30 cellular contexts compared by ENCODE assay signal in genomic region chr11:126378763-126379162, GRCh38. TPM values are rescaled to one million over a fixed set of nuclear protein-coding genes. Genes with fewer than 3 reads are reported as not detected.
DNase-seq lines count a peak whose midpoint lies in the region; ATAC-seq and TF ChIP-seq lines count a peak whose summit lies in the region.
"Had no signal": no experiment of that assay in that cellular context is flagged by ENCODE, and none has a peak within 500 bp of the region (broad histone marks: within the 10 kb centered on the region; RNA-seq: fewer than 3 reads in every experiment).

No MANE protein-coding gene starts in this region.

- no peak overlapping the region for H3K4me3 Mint-ChIP-seq in WTC11
- H3K4me3 Mint-ChIP-seq: activated naive CD4-positive, alpha-beta T cell treated with anti-CD3 and anti-CD28 coated beads, Interleukin-2, amount 10 ng/mL, durations not matched to agents 7 days and 5 days; activated T-helper 1 cell treated with anti-CD3 and anti-CD28 coated beads, Interleukin-12 subunit alpha, Interleukin-12 subunit beta, Interleukin-2, Interleukin-4 antibody, amounts not matched to agents 30 ng/mL and 10 ng/mL and 1 ng/mL, durations not matched to agents 14 hours and 24 hours and 36 hours; nephron progenitor cell; stimulated activated naive CD8-positive, alpha-beta T cell treated with anti-CD3 and anti-CD28 coated beads, Interleukin-15, amount 100 ng/mL, for 72 hours; T-helper 17 cell had no signal

- TF ChIP-seq EP300 in upper lobe of left lung (IDR thresholded peaks at IDR 0.05), result no peak

- POLR2A ChIA-PET in WTC11 (lab: Charles Lee), result no interaction called here

- H3K4me3 ChIP-seq in fibroblast of mammary gland (ENCODE audit: control insufficient read depth, low read depth, low read length) (no peak overlapping the region), upper lobe of left lung (no peak overlapping the region)
- H3K4me3 ChIP-seq: A549, gastrocnemius medialis, GM23248, lower lobe of right lung, mucosa of descending colon, ovary, right lobe of liver, transverse colon had no signal

- no peaks in the 10 kb centered on the region for H3K9me3 Mint-ChIP-seq in WTC11
- H3K9me3 Mint-ChIP-seq: activated naive CD4-positive, alpha-beta T cell treated with anti-CD3 and anti-CD28 coated beads, Interleukin-2, amount 10 ng/mL, durations not matched to agents 7 days and 5 days; activated T-helper 1 cell treated with anti-CD3 and anti-CD28 coated beads, Interleukin-12 subunit alpha, Interleukin-12 subunit beta, Interleukin-2, Interleukin-4 antibody, amounts not matched to agents 30 ng/mL and 10 ng/mL and 1 ng/mL, durations not matched to agents 14 hours and 24 hours and 36 hours; nephron progenitor cell; stimulated activated naive CD8-positive, alpha-beta T cell treated with anti-CD3 and anti-CD28 coated beads, Interleukin-15, amount 100 ng/mL, for 72 hours had no signal

- H3K4me1 ChIP-seq in upper lobe of left lung, result peaks cover 0 to 7% (median 2%) of the 10 kb centered on the region in 4 donors
- H3K4me1 ChIP-seq: A549, gastrocnemius medialis had no signal

- CTCF ChIA-PET in WTC11 (lab: Charles Lee), result no interaction called here

- H3K4me1 Mint-ChIP-seq in WTC11, result no peaks in the 10 kb centered on the region
- H3K4me1 Mint-ChIP-seq: activated naive CD4-positive, alpha-beta T cell treated with anti-CD3 and anti-CD28 coated beads, Interleukin-2, amount 10 ng/mL, durations not matched to agents 7 days and 5 days; stimulated activated naive CD8-positive, alpha-beta T cell treated with anti-CD3 and anti-CD28 coated beads, Interleukin-15, amount 100 ng/mL, for 72 hours; T-helper 17 cell had no signal

- peak overlapping the region; percentile 2; the same call in 1 of the 2 replicates for H3K27ac Mint-ChIP-seq in WTC11
- H3K27ac Mint-ChIP-seq: activated naive CD4-positive, alpha-beta T cell treated with anti-CD3 and anti-CD28 coated beads, Interleukin-2, amount 10 ng/mL, durations not matched to agents 7 days and 5 days; activated T-helper 1 cell treated with anti-CD3 and anti-CD28 coated beads, Interleukin-12 subunit alpha, Interleukin-12 subunit beta, Interleukin-2, Interleukin-4 antibody, amounts not matched to agents 30 ng/mL and 10 ng/mL and 1 ng/mL, durations not matched to agents 14 hours and 24 hours and 36 hours; nephron progenitor cell; stimulated activated naive CD8-positive, alpha-beta T cell treated with anti-CD3 and anti-CD28 coated beads, Interleukin-15, amount 100 ng/mL, for 72 hours; T-helper 17 cell had no signal

- DNase-seq in NCI-H345 (lab: John Stamatoyannopoulos, UW) (peak; percentile 10), NCI-H345 treated with DMSO at 0.1 percent for 48 hours (lab: John Stamatoyannopoulos, UW; ENCODE audit: unreplicated experiment) (no peak), WTC11 (ENCODE audit: low spot score) (no peak), fibroblast of mammary gland (ENCODE audit: low read depth) (peak; percentile 64), substantia nigra (lab: John Stamatoyannopoulos, UW) (no peak), upper lobe of left lung (no peak), epidermal melanocyte (ENCODE audit: insufficient read length, low spot score) (no peak)
- DNase-seq: activated CD4-positive, alpha-beta T cell treated with anti-CD3 and anti-CD28 coated beads, Interleukin-2, amount 50 U/mL, for 1 hour; activated naive CD4-positive, alpha-beta T cell treated with anti-CD3 and anti-CD28 coated beads, Interleukin-2, amount 10 ng/mL, durations not matched to agents 7 days and 5 days; BE2C; gastrocnemius medialis; GF-D8; GM23248; hippocampal formation; lower lobe of right lung; mucosa of descending colon; NCI-H2171; NCI-H69; nephron progenitor cell; right lobe of liver; RPMI8226; stimulated activated naive CD8-positive, alpha-beta T cell treated with anti-CD3 and anti-CD28 coated beads, Interleukin-15, amount 100 ng/mL, for 72 hours; T-helper 17 cell; transverse colon; WERI-Rb-1 had no signal

- no peaks in the 10 kb centered on the region for H3K36me3 ChIP-seq in upper lobe of left lung
- H3K36me3 ChIP-seq: BE2C, gastrocnemius medialis, lower lobe of right lung, ovary, right lobe of liver, transverse colon, WERI-Rb-1 had no signal

- H3K27ac ChIP-seq in substantia nigra (ENCODE audit: low read depth, low read length, poor library complexity, severe bottlenecking) (peak overlapping the region; percentile 35), upper lobe of left lung (no peak overlapping the region)
- H3K27ac ChIP-seq: A549, gastrocnemius medialis, GM23248, KMS-11, lower lobe of right lung, ovary, right lobe of liver, transverse colon, WERI-Rb-1 had no signal

- no peaks in the 10 kb centered on the region for H3K27me3 Mint-ChIP-seq in WTC11 (ENCODE audit: low read depth)
- H3K27me3 Mint-ChIP-seq: activated naive CD4-positive, alpha-beta T cell treated with anti-CD3 and anti-CD28 coated beads, Interleukin-2, amount 10 ng/mL, durations not matched to agents 7 days and 5 days; stimulated activated naive CD8-positive, alpha-beta T cell treated with anti-CD3 and anti-CD28 coated beads, Interleukin-15, amount 100 ng/mL, for 72 hours; T-helper 17 cell had no signal

- no peaks in the 10 kb centered on the region for H3K9me3 ChIP-seq in upper lobe of left lung
- H3K9me3 ChIP-seq: A549, BE2C, gastrocnemius medialis, lower lobe of right lung, mucosa of descending colon, ovary, right lobe of liver, transverse colon had no signal

- no peak for TF ChIP-seq POLR2A in upper lobe of left lung (IDR thresholded peaks at IDR 0.05)

- H3K27me3 ChIP-seq in upper lobe of left lung, result no peaks in the 10 kb centered on the region
- H3K27me3 ChIP-seq: BE2C, gastrocnemius medialis, ovary, right lobe of liver, transverse colon had no signal

- no peak for ATAC-seq in WTC11
- no peak for ATAC-seq in upper lobe of left lung (ENCODE audit: low FRiP score in 2 of 2)
- no peak for ATAC-seq in GM21360 (IDR thresholded peaks at IDR 0.05; ENCODE audit: unreplicated experiment)
- ATAC-seq: A549; gastrocnemius medialis; lower lobe of right lung; mucosa of descending colon; stimulated activated naive CD8-positive, alpha-beta T cell treated with anti-CD3 and anti-CD28 coated beads, Interleukin-15, amount 100 ng/mL, for 72 hours; T-helper 17 cell had no signal

- TF ChIP-seq CTCF in WTC11 (IDR thresholded peaks at IDR 0.05) (no peak), fibroblast of mammary gland (conservative IDR thresholded peaks at IDR 0.05; ENCODE audit: control insufficient read depth, insufficient read depth, low read depth, low read length) (no peak), upper lobe of left lung (IDR thresholded peaks at IDR 0.05) (no peak)

- 61 to 68% methylated on average over 4 of the region's 4 CpGs for WGBS in upper lobe of left lung, 2 donors

- H3K36me3 Mint-ChIP-seq in WTC11, result no peaks in the 10 kb centered on the region
- H3K36me3 Mint-ChIP-seq: activated naive CD4-positive, alpha-beta T cell treated with anti-CD3 and anti-CD28 coated beads, Interleukin-2, amount 10 ng/mL, durations not matched to agents 7 days and 5 days had no signal

TF ChIP-seq in WTC11, 78 proteins besides CTCF, POLR2A, EP300 and RAD21:
- no peak for TF ChIP-seq SP1 (CRISPR knock-in tag; conservative IDR thresholded peaks at IDR 0.05)
- no peak for TF ChIP-seq ZNF671 (CRISPR knock-in tag; IDR thresholded peaks at IDR 0.05)
- TF ChIP-seq FOXJ3 (CRISPR knock-in tag; IDR thresholded peaks at IDR 0.05; ENCODE audit: borderline replicate concordance), result no peak
- no peak for TF ChIP-seq NFE2L1 (CRISPR knock-in tag; IDR thresholded peaks at IDR 0.05)
- TF ChIP-seq CREM (CRISPR knock-in tag; IDR thresholded peaks at IDR 0.05), result no peak
- TF ChIP-seq USF1 (CRISPR knock-in tag; IDR thresholded peaks at IDR 0.05), result no peak
- no peak for TF ChIP-seq ZBTB21 (CRISPR knock-in tag; IDR thresholded peaks at IDR 0.05; ENCODE audit: borderline replicate concordance)
- no peak for TF ChIP-seq CREB1 (CRISPR knock-in tag; IDR thresholded peaks at IDR 0.05)

RNA-seq across cellular contexts. Expression of gene ST3GAL4, which starts 23.3 kb away (rescaled TPM):
- total RNA-seq in WTC11 (2021) (12.8 to 17.3 TPM (median 14.3 TPM) in 3 replicates), upper lobe of left lung (10 to 100 TPM; 20.6 to 47.9 (median 34.0) TPM)

Comparison
In these comparisons a context has a peak if more than half of its experiments do, and no peak if none do; other contexts are left out.
1. DNase-seq: peak in NCI-H345 (single experiment) and fibroblast of mammary gland (single experiment); none in NCI-H345 treated with DMSO at 0.1 percent for 48 hours (single experiment), WTC11 (single experiment), substantia nigra (0 of 49), upper lobe of left lung (0 of 2) and epidermal melanocyte (single experiment).